23 cellular contexts compared by ENCODE assay signal in the genomic region with DNA sequence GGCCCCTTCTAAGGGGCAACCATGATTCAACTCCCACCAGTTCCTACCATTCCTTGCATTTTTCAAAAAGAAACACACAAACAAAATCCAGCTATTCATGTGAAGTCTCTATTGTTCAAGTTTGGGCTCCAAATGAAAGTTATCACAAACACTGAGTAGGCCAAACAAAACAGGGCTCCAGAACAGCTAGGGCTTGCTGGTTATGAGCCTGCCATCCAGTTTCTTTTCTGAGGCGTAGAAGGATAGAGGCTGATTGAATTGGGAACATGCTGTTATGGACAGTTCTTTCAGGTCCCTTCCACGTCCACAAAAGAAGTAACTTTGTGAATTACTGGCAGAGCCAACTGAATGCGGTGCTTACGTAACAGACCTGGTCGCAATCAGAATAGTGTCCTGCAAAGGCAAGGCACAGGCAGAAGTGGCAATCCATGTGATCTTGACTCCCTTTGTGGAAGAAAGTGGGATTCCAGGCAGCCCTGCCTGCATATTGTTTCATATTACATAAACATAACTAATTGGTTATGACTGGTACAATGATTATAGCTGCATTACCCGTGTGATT.
DNase-seq lines count a peak whose midpoint lies in the region; ATAC-seq and TF ChIP-seq lines count a peak whose summit lies in the region.
"Had no signal": no experiment of that assay in that cellular context is flagged by ENCODE, and none has a peak within 500 bp of the region (broad histone marks: within the 10 kb centered on the region; RNA-seq: fewer than 3 reads in every experiment).

No MANE protein-coding gene starts in this region.

- 32 to 54% methylated on average over 6 of the region's 6 CpGs for WGBS in testis, 2 donors

- H3F3A ChIP-seq in PC-9 (ENCODE audit: insufficient read depth, low read depth) = no peaks in the 10 kb centered on the region

- H3K36me3 ChIP-seq in right atrium auricular region (no peaks in the 10 kb centered on the region), testis (ENCODE audit: low read depth, missing control alignments) (no peaks in the 10 kb centered on the region), PC-9 (ENCODE audit: low read depth) (no peaks in the 10 kb centered on the region)
- H3K36me3 ChIP-seq in naive thymus-derived CD4-positive, alpha-beta T cell (ENCODE audit: control insufficient read depth in 2 of 3, insufficient read depth in 3 of 3, low read length in 3 of 3) = no peaks in the 10 kb centered on the region
- H3K36me3 ChIP-seq: lower lobe of right lung, upper lobe of left lung had no signal

- CTCF ChIA-PET in PC-9 (lab: Charles Lee) = no interaction called here
- CTCF ChIA-PET in naive thymus-derived CD4-positive, alpha-beta T cell (lab: Charles Lee) = no interaction called here

- H3K4me2 ChIP-seq in PC-9 = no peak overlapping the region
- H3K4me2 ChIP-seq: KMS-11 had no signal

- H3K27me3 ChIP-seq in right atrium auricular region (no peaks in the 10 kb centered on the region), testis (no peaks in the 10 kb centered on the region), PC-9 (ENCODE audit: insufficient read depth, low read depth) (no peaks in the 10 kb centered on the region)
- H3K27me3 ChIP-seq in naive thymus-derived CD4-positive, alpha-beta T cell (ENCODE audit: control insufficient read depth in 2 of 2, insufficient read depth in 2 of 2, low read length in 2 of 2) = no peaks in the 10 kb centered on the region
- H3K27me3 ChIP-seq: upper lobe of left lung had no signal

- H3K9me3 Mint-ChIP-seq in neural crest cell = no peaks in the 10 kb centered on the region
- H3K9me3 Mint-ChIP-seq in stimulated activated naive B cell treated with anti-CD40 and anti-IgM and Interleukin-4, amounts not matched to agents 10 μg/mL and 1 μg/mL and 100 μg/mL, for 72 hours = no peaks in the 10 kb centered on the region
- peaks cover 0 to under 1% (median 0%) of the 10 kb centered on the region in 11 donors for H3K9me3 Mint-ChIP-seq in naive thymus-derived CD4-positive, alpha-beta T cell
- H3K9me3 Mint-ChIP-seq: CD4-positive, alpha-beta T cell; stimulated activated naive CD8-positive, alpha-beta T cell treated with anti-CD3 and anti-CD28 coated beads, Interleukin-15, amount 100 ng/mL, for 72 hours; T-cell had no signal

- peaks cover 51% of the 10 kb centered on the region for H3K4me1 Mint-ChIP-seq in neural crest cell
- H3K4me1 Mint-ChIP-seq in stimulated activated naive B cell treated with anti-CD40 and anti-IgM and Interleukin-4, amounts not matched to agents 10 μg/mL and 1 μg/mL and 100 μg/mL, for 72 hours = peaks cover 2 to 10% of the 10 kb centered on the region in 2 donors
- peaks cover 2 to 22% (median 21%) of the 10 kb centered on the region in 7 donors for H3K4me1 Mint-ChIP-seq in naive thymus-derived CD4-positive, alpha-beta T cell
- H3K4me1 Mint-ChIP-seq: activated CD4-positive, alpha-beta memory T cell treated with anti-CD3 and anti-CD28 coated beads, Interleukin-2, amount 10 ng/mL, durations not matched to agents 7 days and 5 days; activated naive CD8-positive, alpha-beta T cell treated with anti-CD3 and anti-CD28 coated beads, Interleukin-2, amount 10 ng/mL, durations not matched to agents 7 days and 5 days had no signal

- H3K36me3 Mint-ChIP-seq in neural crest cell (ENCODE audit: low read depth) = no peaks in the 10 kb centered on the region
- H3K36me3 Mint-ChIP-seq in stimulated activated naive B cell treated with anti-CD40 and anti-IgM and Interleukin-4, amounts not matched to agents 10 μg/mL and 1 μg/mL and 100 μg/mL, for 72 hours = peaks cover 3 to 20% of the 10 kb centered on the region in 2 donors
- peaks cover 4 to 18% (median 9%) of the 10 kb centered on the region in 5 donors for H3K36me3 Mint-ChIP-seq in naive thymus-derived CD4-positive, alpha-beta T cell

- H3K27ac Mint-ChIP-seq in neural crest cell (ENCODE audit: unreplicated experiment) = peak overlapping the region; percentile 78
- no peak overlapping the region for H3K27ac Mint-ChIP-seq in stimulated activated naive B cell treated with anti-CD40 and anti-IgM and Interleukin-4, amounts not matched to agents 10 μg/mL and 1 μg/mL and 100 μg/mL, for 72 hours
- no peak overlapping the region for H3K27ac Mint-ChIP-seq in naive thymus-derived CD4-positive, alpha-beta T cell
- H3K27ac Mint-ChIP-seq: activated CD4-positive, alpha-beta memory T cell treated with anti-CD3 and anti-CD28 coated beads, Interleukin-2, amount 10 ng/mL, durations not matched to agents 7 days and 5 days; activated naive CD8-positive, alpha-beta T cell treated with anti-CD3 and anti-CD28 coated beads, Interleukin-2, amount 10 ng/mL, durations not matched to agents 7 days and 5 days; CD4-positive, alpha-beta T cell; stimulated activated naive CD8-positive, alpha-beta T cell treated with anti-CD3 and anti-CD28 coated beads, Interleukin-15, amount 100 ng/mL, for 72 hours; T-cell had no signal

- H3K79me2 ChIP-seq in PC-9 (ENCODE audit: low read depth) = no peaks in the 10 kb centered on the region

- H2AFZ ChIP-seq in PC-9 = no peak overlapping the region

- H3K27me3 Mint-ChIP-seq in neural crest cell (ENCODE audit: low read depth) = no peaks in the 10 kb centered on the region
- H3K27me3 Mint-ChIP-seq in stimulated activated naive B cell treated with anti-CD40 and anti-IgM and Interleukin-4, amounts not matched to agents 10 μg/mL and 1 μg/mL and 100 μg/mL, for 72 hours = no peaks in the 10 kb centered on the region
- no peaks in the 10 kb centered on the region for H3K27me3 Mint-ChIP-seq in naive thymus-derived CD4-positive, alpha-beta T cell
- H3K27me3 Mint-ChIP-seq: activated CD4-positive, alpha-beta memory T cell treated with anti-CD3 and anti-CD28 coated beads, Interleukin-2, amount 10 ng/mL, durations not matched to agents 7 days and 5 days; activated naive CD8-positive, alpha-beta T cell treated with anti-CD3 and anti-CD28 coated beads, Interleukin-2, amount 10 ng/mL, durations not matched to agents 7 days and 5 days; CD4-positive, alpha-beta T cell; stimulated activated naive CD8-positive, alpha-beta T cell treated with anti-CD3 and anti-CD28 coated beads, Interleukin-15, amount 100 ng/mL, for 72 hours; T-cell had no signal

- H3K27ac ChIP-seq in right atrium auricular region (peak overlapping the region; percentile 58 to 60), testis (peak overlapping the region; percentile 79 to 89), PC-9 (no peak overlapping the region)
- H3K27ac ChIP-seq in naive thymus-derived CD4-positive, alpha-beta T cell (ENCODE audit: low read depth, low read length) = no peak overlapping the region
- H3K27ac ChIP-seq: epithelial cell of prostate, KMS-11, lower lobe of right lung, upper lobe of left lung had no signal

- H4K20me1 ChIP-seq in PC-9 (ENCODE audit: insufficient read depth) = no peaks in the 10 kb centered on the region

- intact Hi-C loops in testis (cut with DNase I; ENCODE audit: low total_unique reads) (no loop called here), PC-9 (cut with micrococcal nuclease; ENCODE audit: unreplicated experiment) (no loop called here)
- intact Hi-C loops in naive thymus-derived CD4-positive, alpha-beta T cell (cut with micrococcal nuclease) = no loop called here

- no peak overlapping the region for H3K4me3 Mint-ChIP-seq in neural crest cell
- no peak overlapping the region for H3K4me3 Mint-ChIP-seq in stimulated activated naive B cell treated with anti-CD40 and anti-IgM and Interleukin-4, amounts not matched to agents 10 μg/mL and 1 μg/mL and 100 μg/mL, for 72 hours
- no peak overlapping the region for H3K4me3 Mint-ChIP-seq in naive thymus-derived CD4-positive, alpha-beta T cell
- H3K4me3 Mint-ChIP-seq: activated CD4-positive, alpha-beta memory T cell treated with anti-CD3 and anti-CD28 coated beads, Interleukin-2, amount 10 ng/mL, durations not matched to agents 7 days and 5 days; activated naive CD8-positive, alpha-beta T cell treated with anti-CD3 and anti-CD28 coated beads, Interleukin-2, amount 10 ng/mL, durations not matched to agents 7 days and 5 days; CD4-positive, alpha-beta T cell; stimulated activated naive CD8-positive, alpha-beta T cell treated with anti-CD3 and anti-CD28 coated beads, Interleukin-15, amount 100 ng/mL, for 72 hours; T-cell had no signal

- peak; percentile 58 for DNase-seq in astrocyte of the hippocampus (ENCODE audit: low read depth, low spot score)
- no peak for DNase-seq in right atrium auricular region (ENCODE audit: low spot score)
- DNase-seq in neural crest cell (ENCODE audit: low read depth, low spot score) = no peak
- peak; percentile 79 for DNase-seq in testis
- no peak for DNase-seq in DMS53 (lab: John Stamatoyannopoulos, UW)
- DNase-seq in stimulated activated naive B cell treated with anti-CD40 and anti-IgM and Interleukin-4, amounts not matched to agents 10 μg/mL and 1 μg/mL and 100 μg/mL, for 72 hours = no peak
- no peak for DNase-seq in PC-9
- DNase-seq in naive thymus-derived CD4-positive, alpha-beta T cell = no peak
- DNase-seq: activated CD4-positive, alpha-beta memory T cell treated with anti-CD3 and anti-CD28 coated beads, Interleukin-2, amount 10 ng/mL, durations not matched to agents 7 days and 5 days; activated effector memory CD4-positive, alpha-beta T cell treated with Interleukin-2 at 50 U/mL for 16 hours; activated naive CD8-positive, alpha-beta T cell treated with anti-CD3 and anti-CD28 coated beads, Interleukin-2, amount 10 ng/mL, durations not matched to agents 7 days and 5 days; CD4-positive, alpha-beta T cell; foreskin fibroblast; lower lobe of right lung; NCI-H146; nucleus accumbens; OCI-M1; SIG-M5; stimulated activated naive CD8-positive, alpha-beta T cell treated with anti-CD3 and anti-CD28 coated beads, Interleukin-15, amount 100 ng/mL, for 72 hours; T-cell; upper lobe of left lung had no signal

- no peaks in the 10 kb centered on the region for H3K9me2 ChIP-seq in PC-9 (ENCODE audit: insufficient read depth)

- BruUV-seq in PC-9 (replicated peaks; lab: Mats Ljungman, UMichigan) = no TSS peak

- ATAC-seq in stimulated activated naive B cell treated with anti-CD40 and anti-IgM and Interleukin-4, amounts not matched to agents 10 μg/mL and 1 μg/mL and 100 μg/mL, for 72 hours (replicated peaks) = no peak
- ATAC-seq in naive thymus-derived CD4-positive, alpha-beta T cell = no peak
- ATAC-seq: stimulated activated naive CD8-positive, alpha-beta T cell treated with anti-CD3 and anti-CD28 coated beads, Interleukin-15, amount 100 ng/mL, for 72 hours; T-cell had no signal

- H3K4me1 ChIP-seq in right atrium auricular region (peaks cover 0 to 32% of the 10 kb centered on the region in 2 donors), testis (peaks cover 42% of the 10 kb centered on the region), PC-9 (replicated peaks; ENCODE audit: insufficient read depth) (no peaks in the 10 kb centered on the region)
- no peaks in the 10 kb centered on the region for H3K4me1 ChIP-seq in naive thymus-derived CD4-positive, alpha-beta T cell (ENCODE audit: control insufficient read depth in 2 of 2, insufficient read depth in 2 of 2, low read length in 2 of 2)
- H3K4me1 ChIP-seq: lower lobe of right lung had no signal

- TF ChIP-seq POLR2A in testis (IDR thresholded peaks at IDR 0.05) = no peak

- H3K4me3 ChIP-seq in right atrium auricular region (no peak overlapping the region), testis (no peak overlapping the region), PC-9 (no peak overlapping the region)
- no peak overlapping the region for H3K4me3 ChIP-seq in naive thymus-derived CD4-positive, alpha-beta T cell (ENCODE audit: low read length)
- H3K4me3 ChIP-seq: lower lobe of right lung, upper lobe of left lung had no signal

- POLR2A ChIA-PET in PC-9 (lab: Charles Lee; ENCODE audit: unreplicated experiment) = no interaction called here
- POLR2A ChIA-PET in naive thymus-derived CD4-positive, alpha-beta T cell (lab: Charles Lee) = no interaction called here

- H3K9me3 ChIP-seq in right atrium auricular region (no peaks in the 10 kb centered on the region), testis (no peaks in the 10 kb centered on the region), PC-9 (ENCODE audit: insufficient read depth, low read depth) (no peaks in the 10 kb centered on the region)
- no peaks in the 10 kb centered on the region for H3K9me3 ChIP-seq in naive thymus-derived CD4-positive, alpha-beta T cell (ENCODE audit: control insufficient read depth in 2 of 3, low read length in 3 of 3)
- H3K9me3 ChIP-seq: lower lobe of right lung, upper lobe of left lung had no signal

- TF ChIP-seq CTCF in right atrium auricular region (IDR thresholded peaks at IDR 0.05) (no peak), neural crest cell (conservative IDR thresholded peaks at IDR 0.05) (no peak), testis (IDR thresholded peaks at IDR 0.05) (no peak), PC-9 (conservative IDR thresholded peaks at IDR 0.05) (no peak)

Comparison
In these comparisons a context has a peak if more than half of its experiments do, and no peak if none do; other contexts are left out.
1. DNase-seq: peak in astrocyte of the hippocampus (single experiment) and testis (single experiment); none in right atrium auricular region (single experiment), neural crest cell (single experiment), DMS53 (single experiment), stimulated activated naive B cell treated with anti-CD40 and anti-IgM and Interleukin-4, amounts not matched to agents 10 μg/mL and 1 μg/mL and 100 μg/mL, for 72 hours (single experiment), PC-9 (0 of 2) and naive thymus-derived CD4-positive, alpha-beta T cell (0 of 9).
2. H3K27ac ChIP-seq: peak in right atrium auricular region (2 of 2) and testis (2 of 2); none in PC-9 (single experiment) and naive thymus-derived CD4-positive, alpha-beta T cell (single experiment).